Comparison of ENCODE assay signal across 9 cellular contexts in the genomic region with DNA sequence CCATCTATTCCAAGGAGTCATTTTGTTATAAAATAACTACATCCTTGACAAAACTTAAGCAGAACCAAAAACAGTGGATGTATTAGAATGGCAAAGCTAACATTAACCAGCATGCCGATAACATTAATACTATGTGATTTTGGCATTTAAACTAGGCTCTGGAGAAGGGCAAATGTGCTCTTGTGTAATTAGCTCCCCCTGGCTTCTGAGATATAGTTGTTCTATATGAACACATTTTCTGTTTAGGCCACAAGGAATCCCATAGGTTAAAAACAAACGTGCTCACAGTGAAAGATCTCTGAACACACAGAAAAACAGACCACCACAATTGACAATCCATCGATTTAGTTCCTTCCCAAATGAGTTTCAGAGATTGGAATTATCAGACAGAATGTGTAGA. TPM values are rescaled to one million over a fixed set of nuclear protein-coding genes. Genes with fewer than 3 reads are reported as not detected.
A peak's percentile ranks its signal among the peaks of the same experiment; 100 is the strongest.
DNase-seq lines count a peak whose midpoint lies in the region; ATAC-seq, FAIRE-seq and TF ChIP-seq lines count a peak whose summit lies in the region.
"Had no signal": no experiment of that assay in that cellular context is flagged by ENCODE, and none has a peak within 500 bp of the region (broad histone marks: within the 10 kb centered on the region; RNA-seq: fewer than 3 reads in every experiment).

No MANE protein-coding gene starts in this region.

- no peaks in the 10 kb centered on the region for H3K4me1 ChIP-seq in lower lobe of right lung
- no peaks in the 10 kb centered on the region for H3K4me1 ChIP-seq in neural progenitor cell

- H3K27me3 ChIP-seq in lower lobe of right lung (ENCODE audit: low read depth) (no peaks in the 10 kb centered on the region), neural progenitor cell (no peaks in the 10 kb centered on the region)

- H3K79me2 ChIP-seq in neural progenitor cell (ENCODE audit: low read depth) = peaks cover 20% of the 10 kb centered on the region

- H3K9ac ChIP-seq in neural progenitor cell = no peak overlapping the region

- FAIRE-seq in HTR-8/SVneo (lab: Jason Lieb, UNC) = no peak
- FAIRE-seq: islet of Langerhans had no signal

- ATAC-seq in lower lobe of right lung (no peak), HG03108 (IDR thresholded peaks at IDR 0.05; ENCODE audit: unreplicated experiment) (no peak)

- no peaks in the 10 kb centered on the region for H4K20me1 ChIP-seq in neural progenitor cell (ENCODE audit: low read depth)

- no peak overlapping the region for H3K4me2 ChIP-seq in neural progenitor cell

- intact Hi-C loops in activated T-helper 1 cell treated with anti-CD3 and anti-CD28 coated beads, Interleukin-12 subunit alpha, Interleukin-12 subunit beta, Interleukin-2, Interleukin-4 antibody, amounts not matched to agents 30 ng/mL and 10 ng/mL and 1 ng/mL, durations not matched to agents 14 hours and 24 hours and 36 hours (cut with micrococcal nuclease) = loop anchor here (1.0 to 5.0 kb wide), 2 partner anchors 63 to 175 kb away; no protein-coding TSS in a partner anchor
- intact Hi-C loops in lower lobe of right lung (cut with DNase I) = no loop called here

- peaks cover 4% of the 10 kb centered on the region for H3K4me1 Mint-ChIP-seq in activated T-helper 1 cell treated with anti-CD3 and anti-CD28 coated beads, Interleukin-12 subunit alpha, Interleukin-12 subunit beta, Interleukin-2, Interleukin-4 antibody, amounts not matched to agents 30 ng/mL and 10 ng/mL and 1 ng/mL, durations not matched to agents 14 hours and 24 hours and 36 hours (ENCODE audit: low read depth)
- no peaks in the 10 kb centered on the region for H3K4me1 Mint-ChIP-seq in neural progenitor cell

- H3K9me3 Mint-ChIP-seq in activated T-helper 1 cell treated with anti-CD3 and anti-CD28 coated beads, Interleukin-12 subunit alpha, Interleukin-12 subunit beta, Interleukin-2, Interleukin-4 antibody, amounts not matched to agents 30 ng/mL and 10 ng/mL and 1 ng/mL, durations not matched to agents 14 hours and 24 hours and 36 hours = no peaks in the 10 kb centered on the region
- H3K9me3 Mint-ChIP-seq in neural progenitor cell = no peaks in the 10 kb centered on the region

- H3K27ac Mint-ChIP-seq in activated T-helper 1 cell treated with anti-CD3 and anti-CD28 coated beads, Interleukin-12 subunit alpha, Interleukin-12 subunit beta, Interleukin-2, Interleukin-4 antibody, amounts not matched to agents 30 ng/mL and 10 ng/mL and 1 ng/mL, durations not matched to agents 14 hours and 24 hours and 36 hours = peak overlapping the region; percentile 3
- no peak overlapping the region for H3K27ac Mint-ChIP-seq in neural progenitor cell

- no peak overlapping the region for H3K4me3 Mint-ChIP-seq in activated T-helper 1 cell treated with anti-CD3 and anti-CD28 coated beads, Interleukin-12 subunit alpha, Interleukin-12 subunit beta, Interleukin-2, Interleukin-4 antibody, amounts not matched to agents 30 ng/mL and 10 ng/mL and 1 ng/mL, durations not matched to agents 14 hours and 24 hours and 36 hours
- no peak overlapping the region for H3K4me3 Mint-ChIP-seq in neural progenitor cell

- H3K9me3 ChIP-seq in lower lobe of right lung (no peaks in the 10 kb centered on the region), neural progenitor cell (ENCODE audit: low read depth) (no peaks in the 10 kb centered on the region)

- no peak overlapping the region for H2AFZ ChIP-seq in neural progenitor cell (replicated peaks)

- H3F3A ChIP-seq in neural progenitor cell (ENCODE audit: low read depth) = peaks cover 3% of the 10 kb centered on the region

- H3K27ac ChIP-seq in lower lobe of right lung (no peak overlapping the region), neural progenitor cell (no peak overlapping the region)

- peak; percentile 12 for TF ChIP-seq CTCF in lower lobe of right lung (IDR thresholded peaks at IDR 0.05)
- no peak for TF ChIP-seq CTCF in neural progenitor cell (IDR thresholded peaks at IDR 0.05)

- H3K36me3 Mint-ChIP-seq in activated T-helper 1 cell treated with anti-CD3 and anti-CD28 coated beads, Interleukin-12 subunit alpha, Interleukin-12 subunit beta, Interleukin-2, Interleukin-4 antibody, amounts not matched to agents 30 ng/mL and 10 ng/mL and 1 ng/mL, durations not matched to agents 14 hours and 24 hours and 36 hours (ENCODE audit: low read depth) = peaks cover 9% of the 10 kb centered on the region
- peaks cover 12% of the 10 kb centered on the region for H3K36me3 Mint-ChIP-seq in neural progenitor cell

- H3K4me3 ChIP-seq in lower lobe of right lung (no peak overlapping the region), neural progenitor cell (no peak overlapping the region)

- H3K36me3 ChIP-seq in lower lobe of right lung (no peaks in the 10 kb centered on the region), neural progenitor cell (no peaks in the 10 kb centered on the region)

- H3K27me3 Mint-ChIP-seq in activated T-helper 1 cell treated with anti-CD3 and anti-CD28 coated beads, Interleukin-12 subunit alpha, Interleukin-12 subunit beta, Interleukin-2, Interleukin-4 antibody, amounts not matched to agents 30 ng/mL and 10 ng/mL and 1 ng/mL, durations not matched to agents 14 hours and 24 hours and 36 hours (ENCODE audit: insufficient read depth) = no peaks in the 10 kb centered on the region
- no peaks in the 10 kb centered on the region for H3K27me3 Mint-ChIP-seq in neural progenitor cell (ENCODE audit: insufficient read depth, low read depth)

- peak; percentile 37 for DNase-seq in DMS114 treated with DMSO at 0.1 percent for 48 hours (lab: John Stamatoyannopoulos, UW; ENCODE audit: unreplicated experiment)
- peak; percentile 25 for DNase-seq in HTR-8/SVneo (ENCODE audit: insufficient read length, low spot score)
- DNase-seq in activated T-helper 1 cell treated with anti-CD3 and anti-CD28 coated beads, Interleukin-12 subunit alpha, Interleukin-12 subunit beta, Interleukin-2, Interleukin-4 antibody, amounts not matched to agents 30 ng/mL and 10 ng/mL and 1 ng/mL, durations not matched to agents 14 hours and 24 hours and 36 hours (ENCODE audit: low spot score) = no peak
- no peak for DNase-seq in lower lobe of right lung
- no peak for DNase-seq in stimulated activated CD4-positive, alpha-beta T cell treated with anti-CD3 and anti-CD28 coated beads, Interleukin-4, amount 100 ng/mL, for 1 hour
- no peak for DNase-seq in neural progenitor cell (ENCODE audit: low spot score)
- DNase-seq in middle frontal gyrus (ENCODE audit: extremely low spot score, low spot score) = no peak

RNA-seq across cellular contexts. Expression of gene TARS2, which starts 57.4 kb away (rescaled TPM):
- 77.3 and 77.4 TPM in 2 replicates for total RNA-seq in activated T-helper 1 cell treated with anti-CD3 and anti-CD28 coated beads, Interleukin-12 subunit alpha, Interleukin-12 subunit beta, Interleukin-2, Interleukin-4 antibody, amounts not matched to agents 30 ng/mL and 10 ng/mL and 1 ng/mL, durations not matched to agents 14 hours and 24 hours and 36 hours
- total RNA-seq in lower lobe of right lung (23.7 TPM), neural progenitor cell (ENCODE audit: low replicate concordance) (29.6 and 29.8 TPM in 2 replicates)

Comparison
In these comparisons a context has a peak if more than half of its experiments do, and no peak if none do; other contexts are left out.
1. DNase-seq: peak in DMS114 treated with DMSO at 0.1 percent for 48 hours (single experiment) and HTR-8/SVneo (single experiment); none in activated T-helper 1 cell treated with anti-CD3 and anti-CD28 coated beads, Interleukin-12 subunit alpha, Interleukin-12 subunit beta, Interleukin-2, Interleukin-4 antibody, amounts not matched to agents 30 ng/mL and 10 ng/mL and 1 ng/mL, durations not matched to agents 14 hours and 24 hours and 36 hours (single experiment), lower lobe of right lung (single experiment), stimulated activated CD4-positive, alpha-beta T cell treated with anti-CD3 and anti-CD28 coated beads, Interleukin-4, amount 100 ng/mL, for 1 hour (single experiment), neural progenitor cell (single experiment) and middle frontal gyrus (single experiment).